ENCODE assay signal across 16 cellular contexts in genomic region chr3:45590822-45591546, GRCh38.
"Had no signal": no experiment of that assay in that cellular context is flagged by ENCODE, and none has a peak within 500 bp of the region (broad histone marks: within the 10 kb centered on the region; RNA-seq: fewer than 3 reads in every experiment).

No MANE protein-coding gene starts in this region.

- H3K4me3 ChIP-seq: adrenal gland, lung, thoracic aorta, upper lobe of right lung had no signal

- H3K27ac ChIP-seq: adrenal gland, foreskin keratinocyte, thoracic aorta, upper lobe of right lung had no signal

- H3K4me3 Mint-ChIP-seq: activated CD4-positive, alpha-beta memory T cell treated with anti-CD3 and anti-CD28 coated beads for 36 hours; activated T-helper 1 cell treated with anti-CD3 and anti-CD28 coated beads, Interleukin-12 subunit alpha, Interleukin-12 subunit beta, Interleukin-2, Interleukin-4 antibody, amounts not matched to agents 30 ng/mL and 10 ng/mL and 1 ng/mL, durations not matched to agents 14 hours and 24 hours and 36 hours; mesothelial cell of epicardium; nephron progenitor cell; stimulated activated naive B cell treated with anti-CD40 and anti-IgM and Interleukin-4, amounts not matched to agents 10 μg/mL and 1 μg/mL and 100 μg/mL, for 72 hours had no signal

- H3K9me3 ChIP-seq: adrenal gland, thoracic aorta, upper lobe of right lung had no signal

- H3K27me3 Mint-ChIP-seq: activated CD4-positive, alpha-beta memory T cell treated with anti-CD3 and anti-CD28 coated beads for 36 hours; stimulated activated naive B cell treated with anti-CD40 and anti-IgM and Interleukin-4, amounts not matched to agents 10 μg/mL and 1 μg/mL and 100 μg/mL, for 72 hours had no signal

- DNase-seq: activated CD4-positive, alpha-beta memory T cell treated with anti-CD3 and anti-CD28 coated beads for 36 hours; activated gamma-delta T cell treated with Interleukin-2 at 50 U/mL for 16 hours; activated T-cell treated with anti-CD3 and anti-CD28 coated beads for 4 hours; adrenal gland; foreskin keratinocyte; hippocampal formation; nephron progenitor cell; retina; stimulated activated naive B cell treated with anti-CD40 and anti-IgM and Interleukin-4, amounts not matched to agents 10 μg/mL and 1 μg/mL and 100 μg/mL, for 72 hours; upper lobe of right lung had no signal

- H3K4me1 ChIP-seq: foreskin keratinocyte had no signal

- H3K27ac Mint-ChIP-seq: activated CD4-positive, alpha-beta memory T cell treated with anti-CD3 and anti-CD28 coated beads for 36 hours; activated naive CD4-positive, alpha-beta T cell treated with anti-CD3 and anti-CD28 coated beads, Interleukin-2, amount 50 U/mL, for 72 hours; activated T-helper 1 cell treated with anti-CD3 and anti-CD28 coated beads, Interleukin-12 subunit alpha, Interleukin-12 subunit beta, Interleukin-2, Interleukin-4 antibody, amounts not matched to agents 30 ng/mL and 10 ng/mL and 1 ng/mL, durations not matched to agents 14 hours and 24 hours and 36 hours; mesothelial cell of epicardium; nephron progenitor cell; stimulated activated naive B cell treated with anti-CD40 and anti-IgM and Interleukin-4, amounts not matched to agents 10 μg/mL and 1 μg/mL and 100 μg/mL, for 72 hours had no signal

- H3K9me3 Mint-ChIP-seq: activated CD4-positive, alpha-beta memory T cell treated with anti-CD3 and anti-CD28 coated beads for 36 hours; activated naive CD4-positive, alpha-beta T cell treated with anti-CD3 and anti-CD28 coated beads, Interleukin-2, amount 50 U/mL, for 72 hours; activated T-helper 1 cell treated with anti-CD3 and anti-CD28 coated beads, Interleukin-12 subunit alpha, Interleukin-12 subunit beta, Interleukin-2, Interleukin-4 antibody, amounts not matched to agents 30 ng/mL and 10 ng/mL and 1 ng/mL, durations not matched to agents 14 hours and 24 hours and 36 hours; mesothelial cell of epicardium; stimulated activated naive B cell treated with anti-CD40 and anti-IgM and Interleukin-4, amounts not matched to agents 10 μg/mL and 1 μg/mL and 100 μg/mL, for 72 hours had no signal

- ATAC-seq: activated naive CD4-positive, alpha-beta T cell treated with anti-CD3 and anti-CD28 coated beads, Interleukin-2, amount 50 U/mL, for 72 hours; foreskin keratinocyte; left lobe of liver; stimulated activated naive B cell treated with anti-CD40 and anti-IgM and Interleukin-4, amounts not matched to agents 10 μg/mL and 1 μg/mL and 100 μg/mL, for 72 hours; upper lobe of right lung had no signal

- H3K27me3 ChIP-seq: adrenal gland, foreskin keratinocyte, upper lobe of right lung had no signal

- H3K36me3 ChIP-seq: adrenal gland, thoracic aorta, upper lobe of right lung had no signal

- H3K36me3 Mint-ChIP-seq: mesothelial cell of epicardium had no signal
